ENCODE assay signal across 1 cellular context in genomic region chr9:92746567-92747458, GRCh38.
A peak's percentile ranks its signal among the peaks of the same experiment; 100 is the strongest.
TF ChIP-seq lines count a peak whose summit lies in the region.

No MANE protein-coding gene starts in this region.

TF ChIP-seq in HepG2, 621 proteins besides CTCF, POLR2A, EP300 and RAD21 (continued from another document and continues in another):
- no peak for TF ChIP-seq RNF219 (CRISPR knock-in tag; IDR thresholded peaks at IDR 0.05)
- no peak for TF ChIP-seq ADNP (CRISPR knock-in tag; IDR thresholded peaks at IDR 0.05)
- TF ChIP-seq NR2F2 (IDR thresholded peaks at IDR 0.05; ENCODE audit: borderline replicate concordance, low read depth), result 0 out of 2 replicates have a peak, but pooled peaks have one; percentile 17
- TF ChIP-seq, protein P1, sequence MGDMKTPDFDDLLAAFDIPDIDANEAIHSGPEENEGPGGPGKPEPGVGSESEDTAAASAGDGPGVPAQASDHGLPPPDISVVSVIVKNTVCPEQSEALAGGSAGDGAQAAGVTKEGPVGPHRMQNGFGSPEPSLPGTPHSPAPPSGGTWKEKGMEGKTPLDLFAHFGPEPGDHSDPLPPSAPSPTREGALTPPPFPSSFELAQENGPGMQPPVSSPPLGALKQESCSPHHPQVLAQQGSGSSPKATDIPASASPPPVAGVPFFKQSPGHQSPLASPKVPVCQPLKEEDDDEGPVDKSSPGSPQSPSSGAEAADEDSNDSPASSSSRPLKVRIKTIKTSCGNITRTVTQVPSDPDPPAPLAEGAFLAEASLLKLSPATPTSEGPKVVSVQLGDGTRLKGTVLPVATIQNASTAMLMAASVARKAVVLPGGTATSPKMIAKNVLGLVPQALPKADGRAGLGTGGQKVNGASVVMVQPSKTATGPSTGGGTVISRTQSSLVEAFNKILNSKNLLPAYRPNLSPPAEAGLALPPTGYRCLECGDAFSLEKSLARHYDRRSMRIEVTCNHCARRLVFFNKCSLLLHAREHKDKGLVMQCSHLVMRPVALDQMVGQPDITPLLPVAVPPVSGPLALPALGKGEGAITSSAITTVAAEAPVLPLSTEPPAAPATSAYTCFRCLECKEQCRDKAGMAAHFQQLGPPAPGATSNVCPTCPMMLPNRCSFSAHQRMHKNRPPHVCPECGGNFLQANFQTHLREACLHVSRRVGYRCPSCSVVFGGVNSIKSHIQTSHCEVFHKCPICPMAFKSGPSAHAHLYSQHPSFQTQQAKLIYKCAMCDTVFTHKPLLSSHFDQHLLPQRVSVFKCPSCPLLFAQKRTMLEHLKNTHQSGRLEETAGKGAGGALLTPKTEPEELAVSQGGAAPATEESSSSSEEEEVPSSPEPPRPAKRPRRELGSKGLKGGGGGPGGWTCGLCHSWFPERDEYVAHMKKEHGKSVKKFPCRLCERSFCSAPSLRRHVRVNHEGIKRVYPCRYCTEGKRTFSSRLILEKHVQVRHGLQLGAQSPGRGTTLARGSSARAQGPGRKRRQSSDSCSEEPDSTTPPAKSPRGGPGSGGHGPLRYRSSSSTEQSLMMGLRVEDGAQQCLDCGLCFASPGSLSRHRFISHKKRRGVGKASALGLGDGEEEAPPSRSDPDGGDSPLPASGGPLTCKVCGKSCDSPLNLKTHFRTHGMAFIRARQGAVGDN (CRISPR knock-in tag; IDR thresholded peaks at IDR 0.05), result peak; percentile 73
- no peak for TF ChIP-seq AKAP8 (CRISPR knock-in tag; IDR thresholded peaks at IDR 0.05)
- peak; percentile 85 for TF ChIP-seq NR2F6 (IDR thresholded peaks at IDR 0.05)
- peak; percentile 88 for TF ChIP-seq NR2F6 (CRISPR knock-in tag; IDR thresholded peaks at IDR 0.05)
- TF ChIP-seq ETV5 (CRISPR knock-in tag; IDR thresholded peaks at IDR 0.05; ENCODE audit: borderline replicate concordance), result peak; percentile 70; the same call in 1 of the 2 replicates
- TF ChIP-seq, protein P2, sequence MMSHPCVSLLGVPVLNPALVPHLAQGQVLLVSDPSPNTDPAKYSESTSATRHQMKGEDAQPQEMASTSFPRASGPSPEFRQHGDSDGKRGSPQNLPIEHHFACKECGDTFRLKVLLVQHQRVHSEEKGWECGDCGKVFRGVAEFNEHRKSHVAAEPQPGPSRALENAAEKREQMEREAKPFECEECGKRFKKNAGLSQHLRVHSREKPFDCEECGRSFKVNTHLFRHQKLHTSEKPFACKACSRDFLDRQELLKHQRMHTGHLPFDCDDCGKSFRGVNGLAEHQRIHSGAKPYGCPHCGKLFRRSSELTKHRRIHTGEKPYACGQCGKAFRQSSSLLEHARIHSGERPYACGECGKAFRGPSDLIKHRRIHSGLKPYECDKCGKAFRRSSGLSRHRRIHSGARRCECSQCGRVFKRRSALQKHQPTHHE (CRISPR knock-in tag; IDR thresholded peaks at IDR 0.05; ENCODE audit: borderline replicate concordance), result no peak
- TF ChIP-seq KAT8 (CRISPR knock-in tag; IDR thresholded peaks at IDR 0.05), result no peak
- no peak for TF ChIP-seq MIER2 (CRISPR knock-in tag; IDR thresholded peaks at IDR 0.05)
- TF ChIP-seq MED1 (CRISPR knock-in tag; IDR thresholded peaks at IDR 0.05), result no peak
- TF ChIP-seq, protein P3, sequence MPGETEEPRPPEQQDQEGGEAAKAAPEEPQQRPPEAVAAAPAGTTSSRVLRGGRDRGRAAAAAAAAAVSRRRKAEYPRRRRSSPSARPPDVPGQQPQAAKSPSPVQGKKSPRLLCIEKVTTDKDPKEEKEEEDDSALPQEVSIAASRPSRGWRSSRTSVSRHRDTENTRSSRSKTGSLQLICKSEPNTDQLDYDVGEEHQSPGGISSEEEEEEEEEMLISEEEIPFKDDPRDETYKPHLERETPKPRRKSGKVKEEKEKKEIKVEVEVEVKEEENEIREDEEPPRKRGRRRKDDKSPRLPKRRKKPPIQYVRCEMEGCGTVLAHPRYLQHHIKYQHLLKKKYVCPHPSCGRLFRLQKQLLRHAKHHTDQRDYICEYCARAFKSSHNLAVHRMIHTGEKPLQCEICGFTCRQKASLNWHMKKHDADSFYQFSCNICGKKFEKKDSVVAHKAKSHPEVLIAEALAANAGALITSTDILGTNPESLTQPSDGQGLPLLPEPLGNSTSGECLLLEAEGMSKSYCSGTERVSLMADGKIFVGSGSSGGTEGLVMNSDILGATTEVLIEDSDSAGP (CRISPR knock-in tag; IDR thresholded peaks at IDR 0.05; ENCODE audit: borderline replicate concordance), result peak; percentile 16; the same call in 1 of the 2 replicates
- no peak for TF ChIP-seq ZNF232 (CRISPR knock-in tag; IDR thresholded peaks at IDR 0.05; ENCODE audit: borderline replicate concordance)
- TF ChIP-seq NR2C2 (CRISPR knock-in tag; IDR thresholded peaks at IDR 0.05; ENCODE audit: borderline replicate concordance), result peak; percentile 27; the same call in 1 of the 2 replicates
- no peak for TF ChIP-seq ZBTB25 (CRISPR knock-in tag; IDR thresholded peaks at IDR 0.05)
- no peak for TF ChIP-seq RERE (CRISPR knock-in tag; IDR thresholded peaks at IDR 0.05; ENCODE audit: low read depth)
- no peak for TF ChIP-seq TARDBP (CRISPR knock-in tag; IDR thresholded peaks at IDR 0.05)
- TF ChIP-seq KLF16 (CRISPR knock-in tag; IDR thresholded peaks at IDR 0.05), result no peak
- TF ChIP-seq MED13 (CRISPR knock-in tag; IDR thresholded peaks at IDR 0.05), result no peak
- no peak for TF ChIP-seq CHCHD3 (CRISPR knock-in tag; IDR thresholded peaks at IDR 0.05)
- TF ChIP-seq, protein P4, sequence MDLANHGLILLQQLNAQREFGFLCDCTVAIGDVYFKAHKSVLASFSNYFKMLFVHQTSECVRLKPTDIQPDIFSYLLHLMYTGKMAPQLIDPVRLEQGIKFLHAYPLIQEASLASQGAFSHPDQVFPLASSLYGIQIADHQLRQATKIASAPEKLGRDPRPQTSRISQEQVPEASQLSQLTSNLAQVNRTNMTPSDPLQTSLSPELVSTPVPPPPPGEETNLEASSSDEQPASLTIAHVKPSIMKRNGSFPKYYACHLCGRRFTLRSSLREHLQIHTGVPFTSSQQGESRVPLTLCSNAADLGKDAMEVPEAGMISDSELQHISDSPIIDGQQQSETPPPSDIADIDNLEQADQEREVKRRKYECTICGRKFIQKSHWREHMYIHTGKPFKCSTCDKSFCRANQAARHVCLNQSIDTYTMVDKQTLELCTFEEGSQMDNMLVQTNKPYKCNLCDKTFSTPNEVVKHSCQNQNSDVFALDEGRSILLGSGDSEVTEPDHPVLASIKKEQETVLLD (CRISPR knock-in tag; IDR thresholded peaks at IDR 0.05; ENCODE audit: low read depth), result no peak
- no peak for TF ChIP-seq ZSCAN22 (CRISPR knock-in tag; IDR thresholded peaks at IDR 0.05)
- no peak for TF ChIP-seq MAZ (IDR thresholded peaks at IDR 0.05; ENCODE audit: borderline replicate concordance, low read depth, low read length)
- no peak for TF ChIP-seq MAZ (CRISPR knock-in tag; IDR thresholded peaks at IDR 0.05; ENCODE audit: low read depth)
- TF ChIP-seq SP2 (CRISPR knock-in tag; IDR thresholded peaks at IDR 0.05), result no peak
- TF ChIP-seq ONECUT2 (CRISPR knock-in tag; IDR thresholded peaks at IDR 0.05), result no peak
- TF ChIP-seq PHB2 (IDR thresholded peaks at IDR 0.05; ENCODE audit: partially characterized antibody), result no peak
- 0 out of 2 replicates have a peak, but pooled peaks have one; percentile 8 for TF ChIP-seq SAP130 (CRISPR knock-in tag; IDR thresholded peaks at IDR 0.05; ENCODE audit: low read depth)
- TF ChIP-seq HNF4G (IDR thresholded peaks at IDR 0.05; ENCODE audit: borderline replicate concordance, low read depth, low read length), result peak; percentile 5; the same call in 1 of the 2 replicates
- TF ChIP-seq HNF4G (CRISPR knock-in tag; IDR thresholded peaks at IDR 0.05; ENCODE audit: borderline replicate concordance, low read depth), result no peak
- 0 out of 2 replicates have a peak, but pooled peaks have one; percentile 32 for TF ChIP-seq ZNF782 (CRISPR knock-in tag; IDR thresholded peaks at IDR 0.05; ENCODE audit: borderline replicate concordance)
- no peak for TF ChIP-seq HNRNPH1 (optimal IDR thresholded peaks at IDR 0.05; ENCODE audit: low read depth, low read length)
- no peak for TF ChIP-seq ZSCAN9 (CRISPR knock-in tag; IDR thresholded peaks at IDR 0.05; ENCODE audit: borderline replicate concordance)
- TF ChIP-seq SALL1 (CRISPR knock-in tag; IDR thresholded peaks at IDR 0.05), result 0 out of 2 replicates have a peak, but pooled peaks have one; percentile 8
- no peak for TF ChIP-seq KLF9 (CRISPR knock-in tag; IDR thresholded peaks at IDR 0.05; ENCODE audit: low read depth)
- no peak for TF ChIP-seq GATAD2A (CRISPR knock-in tag; IDR thresholded peaks at IDR 0.05)
- no peak for TF ChIP-seq YY1 (IDR thresholded peaks at IDR 0.05; ENCODE audit: insufficient read depth, insufficient replicate concordance, low read depth, low read length)
- no peak for TF ChIP-seq THAP8 (CRISPR knock-in tag; IDR thresholded peaks at IDR 0.05; ENCODE audit: borderline replicate concordance)
- no peak for TF ChIP-seq IKZF4 (CRISPR knock-in tag; IDR thresholded peaks at IDR 0.05; ENCODE audit: borderline replicate concordance, low read depth, not compliant biosample characterization)
- TF ChIP-seq POLR2AphosphoS5 (IDR thresholded peaks at IDR 0.05; ENCODE audit: low read depth, low read length), result no peak
- no peak for TF ChIP-seq ZNF615 (CRISPR knock-in tag; IDR thresholded peaks at IDR 0.05; ENCODE audit: borderline replicate concordance)
- TF ChIP-seq NR3C1 (CRISPR knock-in tag; IDR thresholded peaks at IDR 0.05), result no peak
- TF ChIP-seq LBX2 (CRISPR knock-in tag; IDR thresholded peaks at IDR 0.05; ENCODE audit: borderline replicate concordance), result no peak
- TF ChIP-seq HNRNPL (IDR thresholded peaks at IDR 0.05; ENCODE audit: low read depth, low read length), result 0 out of 2 replicates have a peak, but pooled peaks have one; percentile 31
- TF ChIP-seq ZNF343 (CRISPR knock-in tag; IDR thresholded peaks at IDR 0.05), result 0 out of 2 replicates have a peak, but pooled peaks have one; percentile 62
- no peak for TF ChIP-seq RFX1 (IDR thresholded peaks at IDR 0.05)
- TF ChIP-seq ZFAT (CRISPR knock-in tag; conservative IDR thresholded peaks at IDR 0.05), result no peak
- 0 out of 2 replicates have a peak, but pooled peaks have one; percentile 9 for TF ChIP-seq ZNF772 (CRISPR knock-in tag; IDR thresholded peaks at IDR 0.05)
- TF ChIP-seq FOXK2 (IDR thresholded peaks at IDR 0.05), result no peak
- no peak for TF ChIP-seq RBFOX2 (IDR thresholded peaks at IDR 0.05; ENCODE audit: low read depth, low read length)
- no peak for TF ChIP-seq ZFP62 (CRISPR knock-in tag; IDR thresholded peaks at IDR 0.05)
